In genomic region chr4:108861339-108861738, GRCh38 we compare ENCODE assay signal across 2 cellular contexts.
TF ChIP-seq lines count a peak whose summit lies in the region.

No MANE protein-coding gene starts in this region.

TF ChIP-seq in HCT116, 20 proteins besides CTCF, POLR2A, EP300 and RAD21 (continued from another document):
- peak; percentile 62 for TF ChIP-seq REST (IDR thresholded peaks at IDR 0.05; ENCODE audit: low read depth)
TF ChIP-seq in HCT116: peak in this region for 1.

TF ChIP-seq in endothelial cell of umbilical vein, 7 proteins besides CTCF, POLR2A, EP300 and RAD21:
- TF ChIP-seq MAX (IDR thresholded peaks at IDR 0.05; ENCODE audit: insufficient read depth, insufficient read length) (no peak), EZH2 (IDR thresholded peaks at IDR 0.05; ENCODE audit: borderline replicate concordance, low read depth, low read length, severe bottlenecking) (no peak), GATA2 (IDR thresholded peaks at IDR 0.05; ENCODE audit: insufficient read depth, insufficient read length, low read depth, low read length) (no peak), FOS (IDR thresholded peaks at IDR 0.05; ENCODE audit: borderline replicate concordance, insufficient read depth, low read length) (no peak), POLR2AphosphoS5 (IDR thresholded peaks at IDR 0.05; ENCODE audit: insufficient read depth, low read depth, low read length) (no peak), JUN (IDR thresholded peaks at IDR 0.05; ENCODE audit: borderline replicate concordance, insufficient read depth, insufficient read length, low read depth) (no peak), MYC (IDR thresholded peaks at IDR 0.05; ENCODE audit: low read depth, low read length) (no peak)
